20 cellular contexts compared by ENCODE assay signal in the genomic region with DNA sequence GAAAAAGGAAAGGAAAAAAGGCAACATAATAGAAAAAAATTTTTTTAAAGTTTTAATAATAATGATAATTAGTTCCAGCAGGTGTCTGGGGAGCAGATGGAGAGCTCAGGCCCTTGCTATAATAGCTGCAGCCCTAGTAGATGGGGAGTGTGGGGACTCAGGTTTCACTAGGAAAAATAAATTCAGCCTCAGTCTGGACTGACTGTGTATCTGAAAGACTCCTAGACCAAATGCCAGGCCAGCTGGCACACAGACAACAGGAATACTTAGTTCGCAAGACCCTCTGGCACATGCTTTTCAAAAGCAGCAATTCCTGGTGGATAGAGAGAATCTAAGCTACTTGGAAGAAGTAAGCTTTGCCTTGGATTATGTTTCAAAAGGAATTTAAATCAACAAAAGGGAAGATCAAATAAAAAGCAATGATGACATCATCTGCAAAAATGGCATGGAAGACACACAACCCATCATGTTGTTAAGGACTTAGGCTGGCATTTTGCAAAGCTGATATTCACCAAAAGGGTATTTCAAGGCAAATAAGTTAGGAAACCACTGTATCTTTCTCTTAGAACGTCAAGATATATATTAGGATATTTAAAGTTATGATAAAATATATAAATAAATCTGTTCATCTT.
DNase-seq lines count a peak whose midpoint lies in the region; ATAC-seq, FAIRE-seq and TF ChIP-seq lines count a peak whose summit lies in the region.
"Had no signal": no experiment of that assay in that cellular context is flagged by ENCODE, and none has a peak within 500 bp of the region (broad histone marks: within the 10 kb centered on the region; RNA-seq: fewer than 3 reads in every experiment).

No MANE protein-coding gene starts in this region.

- H3K18ac ChIP-seq in IMR-90 (ENCODE audit: low read depth, low read length) = no peak overlapping the region

- no peak overlapping the region for H2BK120ac ChIP-seq in IMR-90 (ENCODE audit: low read depth, low read length)

- no peak for TF ChIP-seq POLR2A in A549 (IDR thresholded peaks at IDR 0.05; ENCODE audit: low read length)
- no peak for TF ChIP-seq POLR2A in IMR-90 (IDR thresholded peaks at IDR 0.05; ENCODE audit: low read depth, low read length)
- no peak for TF ChIP-seq POLR2A in erythroblast (IDR thresholded peaks at IDR 0.05; ENCODE audit: low read length)

- peak in 1 of 2 experiments; percentile 0 for DNase-seq in A549 (ENCODE audit: low read depth in 1 of 2, low spot score in 1 of 2)
- DNase-seq in IMR-90 = peak; percentile 31
- DNase-seq in NCI-H2171 (lab: John Stamatoyannopoulos, UW) = peak; percentile 84
- peak; percentile 33 for DNase-seq in astrocyte of the hippocampus (ENCODE audit: low read depth, low spot score)
- no peak for DNase-seq in colonic mucosa
- no peak for DNase-seq in erythroblast (lab: John Stamatoyannopoulos, UW)
- DNase-seq in activated CD4-positive, alpha-beta T cell treated with anti-CD3 and anti-CD28 coated beads, Interleukin-2, amount 50 U/mL, for 1 hour = no peak
- DNase-seq: activated CD4-positive, alpha-beta memory T cell treated with anti-CD3 and anti-CD28 coated beads, Interleukin-2, amount 10 ng/mL, durations not matched to agents 7 days and 5 days; activated naive CD8-positive, alpha-beta T cell treated with anti-CD3 and anti-CD28 coated beads, Interleukin-2, amount 50 U/mL, for 24 hours; CD8-positive, alpha-beta memory T cell; GF-D8; left ventricle myocardium superior; NCI-H345; ovary; stimulated activated CD4-positive, alpha-beta T cell treated with anti-CD3 and anti-CD28 coated beads, Interleukin-4, amount 100 ng/mL, for 1 hour had no signal

- no peak for FAIRE-seq in A549 (lab: Jason Lieb, UNC)
- FAIRE-seq: endothelial cell of umbilical vein, frontal cortex, H1 had no signal

- H3K36me3 ChIP-seq in IMR-90 (ENCODE audit: control insufficient read depth, insufficient read depth, low read length) (no peaks in the 10 kb centered on the region), colonic mucosa (no peaks in the 10 kb centered on the region)
- H3K36me3 ChIP-seq: ovary had no signal

- ATAC-seq in A549 = no peak
- ATAC-seq in IMR-90 (ENCODE audit: low read depth) = peak; percentile 74
- ATAC-seq in GM21619 (IDR thresholded peaks at IDR 0.05; ENCODE audit: unreplicated experiment) = no peak
- ATAC-seq: activated naive CD8-positive, alpha-beta T cell treated with anti-CD3 and anti-CD28 coated beads, Interleukin-2, amount 50 U/mL, for 24 hours; left ventricle myocardium superior; Panc1 had no signal

- TF ChIP-seq EP300 in A549 (IDR thresholded peaks at IDR 0.05) = no peak

- TF ChIP-seq CTCF in A549 (IDR thresholded peaks at IDR 0.05) = no peak
- TF ChIP-seq CTCF in IMR-90 (conservative IDR thresholded peaks at IDR 0.05; ENCODE audit: low read depth, low read length) = no peak
- no peak for TF ChIP-seq CTCF in colonic mucosa (IDR thresholded peaks at IDR 0.05)

- H2BK20ac ChIP-seq in IMR-90 (ENCODE audit: low read depth, low read length) = no peak overlapping the region

- no peaks in the 10 kb centered on the region for H3K9me1 ChIP-seq in IMR-90 (ENCODE audit: insufficient read depth, low read length)

- CTCF ChIA-PET in A549 (lab: Yijun Ruan, JAX) = no interaction called here
- CTCF ChIA-PET in IMR-90 (lab: Yijun Ruan, JAX) = interaction anchor here (0.6 to 0.9 kb wide), 2 partner anchors 13 to 1714 kb away, joined by 3 to 4 read pairs; no protein-coding TSS in a partner anchor

- intact Hi-C loops in IMR-90 (cut with micrococcal nuclease) = no loop called here
- intact Hi-C loops in colonic mucosa (cut with DNase I) = no loop called here

- 79% methylated on average over 2 of the region's 2 CpGs for WGBS in A549 (ENCODE audit: missing lambda C conversion rate)
- WGBS in IMR-90 (ENCODE audit: extremely low coverage in 2 of 2, insufficient read length in 1 of 2), 2 experiments = no CpG with 5 or more reads among the region's 2 CpGs

- H2BK15ac ChIP-seq in IMR-90 (ENCODE audit: low read depth, low read length) = no peak overlapping the region

- no peak overlapping the region for H3K14ac ChIP-seq in IMR-90 (replicated peaks; ENCODE audit: low read depth, low read length)

- H3K79me1 ChIP-seq in IMR-90 (ENCODE audit: low read depth in 1 of 2, low read length in 2 of 2) = peaks cover 0 to 2% of the 10 kb centered on the region in 2 experiments; a peak in 1 of 4 replicates

- H3K4me1 ChIP-seq in A549 (peaks cover 14% of the 10 kb centered on the region), IMR-90 (ENCODE audit: control insufficient read depth, insufficient read depth, low read length) (peaks cover 2% of the 10 kb centered on the region; the same call in 1 of the 2 replicates), colonic mucosa (no peaks in the 10 kb centered on the region)

- H3K4me2 ChIP-seq in A549 = peak overlapping the region; percentile 51
- H3K4me2 ChIP-seq in IMR-90 (ENCODE audit: low read depth, low read length) = peak overlapping the region; percentile 30; the same call in 1 of the 2 replicates

- no peak overlapping the region for H4K91ac ChIP-seq in IMR-90 (ENCODE audit: insufficient read depth, low read depth, low read length)

- no peak for TF ChIP-seq RAD21 in A549 (conservative IDR thresholded peaks at IDR 0.05 in 1 of 2, IDR thresholded peaks at IDR 0.05 in 1 of 2)
- TF ChIP-seq RAD21 in IMR-90 (IDR thresholded peaks at IDR 0.05; ENCODE audit: low read length) = no peak

- H3K9me3 ChIP-seq in A549 = no peaks in the 10 kb centered on the region
- no peaks in the 10 kb centered on the region for H3K9me3 ChIP-seq in IMR-90 (ENCODE audit: control insufficient read depth, insufficient read depth, low read length)
- H3K9me3 ChIP-seq in colonic mucosa = no peaks in the 10 kb centered on the region
- H3K9me3 ChIP-seq: ovary had no signal

- H2AK9ac ChIP-seq in IMR-90 (replicated peaks; ENCODE audit: low read depth, low read length, poor library complexity) = no peak overlapping the region

- H3K27me3 ChIP-seq in IMR-90 (ENCODE audit: control insufficient read depth, insufficient read depth, low read length) (no peaks in the 10 kb centered on the region), colonic mucosa (no peaks in the 10 kb centered on the region)
- H3K27me3 ChIP-seq: ovary had no signal

- BruUV-seq in IMR-90 (replicated peaks; lab: Mats Ljungman, UMichigan) = no TSS peak

- no peak overlapping the region for H4K8ac ChIP-seq in IMR-90 (ENCODE audit: low read depth in 2 of 2, low read length in 2 of 2)

- H3K23ac ChIP-seq in IMR-90 (ENCODE audit: low read depth, low read length) = no peak overlapping the region

- H4K5ac ChIP-seq in IMR-90 (ENCODE audit: low read depth, low read length) = no peak overlapping the region

- H2AK5ac ChIP-seq in IMR-90 (ENCODE audit: low read depth, low read length) = no peak overlapping the region

- no peak overlapping the region for H2BK5ac ChIP-seq in IMR-90 (ENCODE audit: low read depth, low read length, poor library complexity, severe bottlenecking)

- H3K4me3 ChIP-seq in A549 = no peak overlapping the region
- no peak overlapping the region for H3K4me3 ChIP-seq in IMR-90 (ENCODE audit: insufficient read depth, low read depth, low read length)
- no peak overlapping the region for H3K4me3 ChIP-seq in colonic mucosa
- H3K4me3 ChIP-seq: ovary had no signal

- dilution Hi-C loops in IMR-90 (cut with HindIII; ENCODE audit: low sequenced_read_pairs, unreplicated experiment) = no loop called here

- in situ Hi-C loops in IMR-90 (cut with MboI; ENCODE audit: low sequenced_read_pairs) = loop anchor here (25.0 kb wide), 1 partner anchor 1293 kb away; no protein-coding TSS in a partner anchor

- H3K56ac ChIP-seq in IMR-90 (ENCODE audit: extremely low read depth, insufficient read depth, low read length) = no peak overlapping the region

- no peaks in the 10 kb centered on the region for H4K20me1 ChIP-seq in IMR-90 (ENCODE audit: insufficient read depth, low read length)

- POLR2A ChIA-PET in A549 (lab: Yijun Ruan, JAX) = no interaction called here
- POLR2A ChIA-PET in IMR-90 (lab: Charles Lee; ENCODE audit: unreplicated experiment) = no interaction called here

- no peak overlapping the region for H2AFZ ChIP-seq in IMR-90 (replicated peaks; ENCODE audit: low read length, poor library complexity)

- no peak overlapping the region for H3K9ac ChIP-seq in IMR-90 (ENCODE audit: low read depth, low read length)
- H3K9ac ChIP-seq in colonic mucosa (ENCODE audit: low read depth in 2 of 2, low read length in 2 of 2) = no peak overlapping the region

- H3K27ac ChIP-seq in A549 (peak overlapping the region in 1 of 2 experiments; percentile 45; a peak in 1 of 6 replicates), IMR-90 (ENCODE audit: insufficient read depth, low read length) (no peak overlapping the region), colonic mucosa (no peak overlapping the region)
- H3K27ac ChIP-seq: ovary had no signal

- H3K4ac ChIP-seq in IMR-90 (ENCODE audit: low read depth, low read length) = no peak overlapping the region; the same call in 1 of the 2 replicates

TF ChIP-seq in A549, 52 proteins besides CTCF, POLR2A, EP300 and RAD21 (continues in another document):
- TF ChIP-seq, protein P1, sequence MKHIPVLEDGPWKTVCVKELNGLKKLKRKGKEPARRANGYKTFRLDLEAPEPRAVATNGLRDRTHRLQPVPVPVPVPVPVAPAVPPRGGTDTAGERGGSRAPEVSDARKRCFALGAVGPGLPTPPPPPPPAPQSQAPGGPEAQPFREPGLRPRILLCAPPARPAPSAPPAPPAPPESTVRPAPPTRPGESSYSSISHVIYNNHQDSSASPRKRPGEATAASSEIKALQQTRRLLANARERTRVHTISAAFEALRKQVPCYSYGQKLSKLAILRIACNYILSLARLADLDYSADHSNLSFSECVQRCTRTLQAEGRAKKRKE (CRISPR knock-in tag; IDR thresholded peaks at IDR 0.05; ENCODE audit: low read depth) = no peak

TF ChIP-seq in IMR-90, 13 proteins besides CTCF, POLR2A, EP300 and RAD21 (continues in another document):
- TF ChIP-seq SMC3 (IDR thresholded peaks at IDR 0.05; ENCODE audit: low read depth, low read length) = no peak
- no peak for TF ChIP-seq BHLHE40 (IDR thresholded peaks at IDR 0.05; ENCODE audit: low read depth, low read length)
- no peak for TF ChIP-seq FOS (IDR thresholded peaks at IDR 0.05; ENCODE audit: low read depth, low read length)
- TF ChIP-seq NFE2L2 (IDR thresholded peaks at IDR 0.05; ENCODE audit: low read depth, low read length) = no peak
- TF ChIP-seq MAZ (IDR thresholded peaks at IDR 0.05; ENCODE audit: borderline replicate concordance, low read depth, low read length) = no peak
- TF ChIP-seq MXI1 (IDR thresholded peaks at IDR 0.05; ENCODE audit: borderline replicate concordance, low read depth, low read length) = no peak
- TF ChIP-seq RCOR1 (IDR thresholded peaks at IDR 0.05; ENCODE audit: insufficient replicate concordance, low read length) = no peak
- TF ChIP-seq CEBPB (IDR thresholded peaks at IDR 0.05; ENCODE audit: low read depth, low read length) = no peak
- no peak for TF ChIP-seq CHD1 (IDR thresholded peaks at IDR 0.05; ENCODE audit: low read depth, low read length)
- TF ChIP-seq MAFK (IDR thresholded peaks at IDR 0.05; ENCODE audit: low read depth, low read length) = no peak

Comparison
In these comparisons a context has a peak if more than half of its experiments do, and no peak if none do; other contexts are left out.
1. DNase-seq: peak in IMR-90 (single experiment), NCI-H2171 (single experiment) and astrocyte of the hippocampus (single experiment); none in colonic mucosa (single experiment), erythroblast (0 of 2) and activated CD4-positive, alpha-beta T cell treated with anti-CD3 and anti-CD28 coated beads, Interleukin-2, amount 50 U/mL, for 1 hour (single experiment).